9 cellular contexts compared by ENCODE assay signal in the genomic region with DNA sequence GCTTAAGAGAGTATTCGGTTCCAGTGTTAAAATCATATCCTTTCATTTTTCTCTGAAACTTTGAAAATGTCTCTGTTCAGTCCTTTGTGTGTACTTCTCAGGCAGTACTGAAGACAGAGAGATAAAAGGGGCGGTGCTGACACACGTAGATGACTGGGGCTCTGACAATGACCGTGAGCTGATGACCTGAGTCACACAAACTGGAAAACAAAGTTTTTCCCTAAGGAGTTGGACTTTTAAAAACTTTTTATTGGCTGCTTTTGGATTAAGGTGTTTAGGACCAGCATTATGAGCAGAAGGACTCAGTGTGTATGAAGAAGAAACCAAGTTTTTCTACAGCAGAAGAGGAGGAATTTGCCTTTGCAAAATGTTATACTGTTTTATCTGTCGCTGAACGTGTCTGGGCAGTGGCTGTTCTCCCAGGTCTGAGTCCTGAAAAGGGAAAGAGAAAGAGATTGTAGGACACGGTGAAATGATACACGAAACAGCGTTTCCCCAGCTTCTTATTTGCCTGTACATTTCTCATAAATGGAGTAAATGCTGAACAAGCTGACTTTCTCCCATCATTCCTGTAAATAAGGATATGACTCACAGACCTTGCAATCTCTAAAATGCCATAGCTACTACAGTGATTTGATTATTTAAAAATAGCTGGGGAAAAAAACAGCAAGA. TPM values are rescaled to one million over a fixed set of nuclear protein-coding genes. Genes with fewer than 3 reads are reported as not detected.
DNase-seq lines count a peak whose midpoint lies in the region; ATAC-seq and TF ChIP-seq lines count a peak whose summit lies in the region.
"Had no signal": no experiment of that assay in that cellular context is flagged by ENCODE, and none has a peak within 500 bp of the region (broad histone marks: within the 10 kb centered on the region; RNA-seq: fewer than 3 reads in every experiment).

No MANE protein-coding gene starts in this region.

- DNase-seq in GM06990 (ENCODE audit: extremely low read depth, insufficient read length): no peak
- peak; percentile 78 for DNase-seq in brain microvascular endothelial cell
- DNase-seq in lower lobe of right lung: no peak
- no peak for DNase-seq in uterus
- no peak for DNase-seq in NCI-H1048 (lab: John Stamatoyannopoulos, UW)
- no peak for DNase-seq in GOT3 (lab: John Stamatoyannopoulos, UW)

- H3K27ac ChIP-seq in brain microvascular endothelial cell (peak overlapping the region; percentile 99), lower lobe of right lung (peak overlapping the region; percentile 78), uterus (peak overlapping the region; percentile 84 to 92)
- H3K27ac ChIP-seq: KMS-11 had no signal

- H3K4me1 ChIP-seq in lower lobe of right lung (peaks cover 33% of the 10 kb centered on the region), uterus (no peaks in the 10 kb centered on the region)

- no peak for TF ChIP-seq CTCF in GM06990 (IDR thresholded peaks at IDR 0.05; ENCODE audit: insufficient read depth, low read length, poor library complexity, severe bottlenecking)
- TF ChIP-seq CTCF in brain microvascular endothelial cell (IDR thresholded peaks at IDR 0.05; ENCODE audit: low read depth, low read length, missing control alignments): no peak
- TF ChIP-seq CTCF in lower lobe of right lung (IDR thresholded peaks at IDR 0.05): no peak
- TF ChIP-seq CTCF in uterus (IDR thresholded peaks at IDR 0.05): no peak

- H3K36me3 ChIP-seq in GM06990 (ENCODE audit: control insufficient read depth, insufficient read depth, low read length) (no peaks in the 10 kb centered on the region), brain microvascular endothelial cell (replicated peaks) (no peaks in the 10 kb centered on the region), lower lobe of right lung (no peaks in the 10 kb centered on the region), uterus (no peaks in the 10 kb centered on the region)

- H3K4me3 ChIP-seq in GM06990 (replicated peaks; ENCODE audit: low read depth, low read length) (peak overlapping the region; percentile 19; the same call in 1 of the 2 replicates), brain microvascular endothelial cell (ENCODE audit: low read depth, low read length) (peak overlapping the region; percentile 51), lower lobe of right lung (peak overlapping the region; percentile 25), uterus (peak overlapping the region; percentile 9 to 32)

- no peak for TF ChIP-seq POLR2A in uterus (IDR thresholded peaks at IDR 0.05)

- in situ Hi-C loops in brain microvascular endothelial cell (cut with HindIII; ENCODE audit: low pct_ligation_motif_present, low sequenced_read_pairs): no loop called here

- H3K27me3 ChIP-seq in GM06990 (replicated peaks; ENCODE audit: control insufficient read depth, insufficient read depth, low read length) (no peaks in the 10 kb centered on the region), brain microvascular endothelial cell (replicated peaks) (no peaks in the 10 kb centered on the region), lower lobe of right lung (ENCODE audit: low read depth) (no peaks in the 10 kb centered on the region), uterus (no peaks in the 10 kb centered on the region)

- peak; percentile 41 for ATAC-seq in HG03521 (IDR thresholded peaks at IDR 0.05; ENCODE audit: unreplicated experiment)
- ATAC-seq in lower lobe of right lung: peak; percentile 60 to 84
- ATAC-seq in HG03135 (IDR thresholded peaks at IDR 0.05; ENCODE audit: unreplicated experiment): no peak

- H3K9me3 ChIP-seq in lower lobe of right lung: no peaks in the 10 kb centered on the region
- no peaks in the 10 kb centered on the region for H3K9me3 ChIP-seq in uterus

- intact Hi-C loops in lower lobe of right lung (cut with DNase I) (no loop called here), uterus (cut with DNase I; ENCODE audit: low total_unique reads) (no loop called here)

RNA-seq across cellular contexts. Expression of a gene that starts 51.5 kb away (rescaled TPM):
- total RNA-seq in lower lobe of right lung (8.3 TPM), uterus (1 to 10 TPM; 2.3 to 7.3 (median 5.5) TPM)
